23 cellular contexts compared by ENCODE assay signal in genomic region chr18:55346961-55347740, GRCh38.
DNase-seq lines count a peak whose midpoint lies in the region; ATAC-seq, FAIRE-seq and TF ChIP-seq lines count a peak whose summit lies in the region.
"Had no signal": no experiment of that assay in that cellular context is flagged by ENCODE, and none has a peak within 500 bp of the region (broad histone marks: within the 10 kb centered on the region; RNA-seq: fewer than 3 reads in every experiment).

No MANE protein-coding gene starts in this region.

- H3K4me1 ChIP-seq in SK-N-SH (ENCODE audit: control insufficient read depth in 1 of 2, insufficient read depth in 2 of 2, low read depth in 1 of 2, low read length in 1 of 2) (peaks cover 27 to 40% of the 10 kb centered on the region in 2 experiments), psoas muscle (peaks cover 26% of the 10 kb centered on the region)

- WGBS in SK-N-SH (ENCODE audit: low lambda C conversion rate), result 68% methylated on average over 15 of the region's 16 CpGs
- WGBS in psoas muscle, 3 donors, result 69 to 82% (median 76%) methylated on average over 16 of the region's 16 CpGs

- H3K9me3 ChIP-seq in SK-N-SH, result no peaks in the 10 kb centered on the region
- H3K9me3 ChIP-seq in psoas muscle, result no peaks in the 10 kb centered on the region

- H3K36me3 ChIP-seq in SK-N-SH (replicated peaks in 1 of 2; ENCODE audit: control insufficient read depth in 1 of 2, insufficient read depth in 2 of 2, low read length in 1 of 2) (peaks cover 16 to 20% of the 10 kb centered on the region in 2 experiments), psoas muscle (ENCODE audit: insufficient read depth in 1 of 2, low read depth in 1 of 2) (no peaks in the 10 kb centered on the region)

- H2AFZ ChIP-seq in SK-N-SH (ENCODE audit: low read depth), result no peak overlapping the region

- peaks cover 15% of the 10 kb centered on the region; the same call in 1 of the 2 replicates for H3K79me2 ChIP-seq in SK-N-SH (ENCODE audit: insufficient read depth)

- H3K4me2 ChIP-seq in SK-N-SH, result no peak overlapping the region; the same call in 1 of the 2 replicates

- POLR2A ChIA-PET in SK-N-SH (lab: Yijun Ruan, JAX), result no interaction called here

- peak; percentile 27 for DNase-seq in SK-N-SH
- DNase-seq in NCI-H2227 treated with DMSO at 0.1 percent for 48 hours (lab: John Stamatoyannopoulos, UW), result peak; percentile 51
- peak; percentile 36 for DNase-seq in glutamatergic neuron
- DNase-seq in psoas muscle, result no peak
- no peak for DNase-seq in urothelium cell line (ENCODE audit: low spot score)
- no peak for DNase-seq in Calu3
- DNase-seq in DMS153 treated with DMSO at 0.1 percent for 48 hours (lab: John Stamatoyannopoulos, UW; ENCODE audit: unreplicated experiment), result no peak
- DNase-seq: activated CD4-positive, alpha-beta T cell treated with anti-CD3 and anti-CD28 coated beads, Interleukin-2, amount 50 U/mL, for 1 hour; activated naive CD4-positive, alpha-beta T cell treated with anti-CD3 and anti-CD28 coated beads, Interleukin-2, amount 50 U/mL, for 16 hours; central memory CD4-positive, alpha-beta T cell; DMS79; GOT3; Karpas-422; left colon; mesenchymal stem cell; MV-4-11; NCI-H1694; NCI-H2171; stimulated activated naive CD8-positive, alpha-beta T cell treated with anti-CD3 and anti-CD28 coated beads, Interleukin-15, amount 100 ng/mL, for 72 hours had no signal

- H3K36me3 Mint-ChIP-seq in glutamatergic neuron (ENCODE audit: unreplicated experiment) (no peaks in the 10 kb centered on the region), Calu3 (ENCODE audit: insufficient read depth, unreplicated experiment) (no peaks in the 10 kb centered on the region)

- H3K4me3 ChIP-seq in SK-N-SH (ENCODE audit: low read depth in 2 of 2, low read length in 1 of 2) (no peak overlapping the region), psoas muscle (no peak overlapping the region)

- no peak; a peak in 1 of 4 replicates for TF ChIP-seq EP300 in SK-N-SH (IDR thresholded peaks at IDR 0.05; ENCODE audit: borderline replicate concordance in 1 of 2, low read depth in 1 of 2, low read length in 1 of 2)

- no peak; the same call in 2 of the 3 replicates for ATAC-seq in SK-N-SH treated with all-trans-retinoic acid at 6 μM for 48 hours
- peak in 3 of 4 donors; percentile 23 to 39 (median 31) for ATAC-seq in psoas muscle
- ATAC-seq: left colon; stimulated activated naive CD8-positive, alpha-beta T cell treated with anti-CD3 and anti-CD28 coated beads, Interleukin-15, amount 100 ng/mL, for 72 hours had no signal

- H3K4me1 Mint-ChIP-seq in glutamatergic neuron (ENCODE audit: low read depth, unreplicated experiment) (peaks cover 31% of the 10 kb centered on the region), Calu3 (ENCODE audit: low read depth, unreplicated experiment) (no peaks in the 10 kb centered on the region)
- H3K4me1 Mint-ChIP-seq: stimulated activated naive CD8-positive, alpha-beta T cell treated with anti-CD3 and anti-CD28 coated beads, Interleukin-15, amount 100 ng/mL, for 72 hours had no signal

- no peaks in the 10 kb centered on the region for H3K9me2 ChIP-seq in SK-N-SH

- H3K27ac Mint-ChIP-seq in glutamatergic neuron (ENCODE audit: unreplicated experiment) (peak overlapping the region; percentile 65), Calu3 (ENCODE audit: unreplicated experiment) (no peak overlapping the region)
- H3K27ac Mint-ChIP-seq: B cell; stimulated activated naive CD8-positive, alpha-beta T cell treated with anti-CD3 and anti-CD28 coated beads, Interleukin-15, amount 100 ng/mL, for 72 hours; type B pancreatic cell had no signal

- TF ChIP-seq CTCF in SK-N-SH (IDR thresholded peaks at IDR 0.05) (no peak), glutamatergic neuron (IDR thresholded peaks at IDR 0.05; ENCODE audit: partially characterized antibody, unreplicated experiment) (no peak), psoas muscle (IDR thresholded peaks at IDR 0.05) (no peak), Calu3 (IDR thresholded peaks at IDR 0.05; ENCODE audit: unreplicated experiment) (no peak)

- H4K20me1 ChIP-seq in SK-N-SH (ENCODE audit: insufficient read depth), result no peaks in the 10 kb centered on the region

- TF ChIP-seq RAD21 in SK-N-SH (IDR thresholded peaks at IDR 0.05; ENCODE audit: low read length), result peak; percentile 25; the same call in 1 of the 2 replicates

- no peaks in the 10 kb centered on the region for H3K9me3 Mint-ChIP-seq in glutamatergic neuron (ENCODE audit: unreplicated experiment)
- no peaks in the 10 kb centered on the region for H3K9me3 Mint-ChIP-seq in Calu3 (ENCODE audit: low read depth, unreplicated experiment)
- H3K9me3 Mint-ChIP-seq: stimulated activated naive CD8-positive, alpha-beta T cell treated with anti-CD3 and anti-CD28 coated beads, Interleukin-15, amount 100 ng/mL, for 72 hours; type B pancreatic cell had no signal

- intact Hi-C loops in psoas muscle (cut with DNase I), result no loop called here
- intact Hi-C loops in Calu3 (cut with micrococcal nuclease; ENCODE audit: unreplicated experiment), result loop anchor here (10.0 kb wide), 1 partner anchor 508 kb away; no protein-coding TSS in a partner anchor

- H3K27ac ChIP-seq in SK-N-SH (ENCODE audit: low read depth in 2 of 2, low read length in 1 of 2) (peak overlapping the region in 1 of 2 experiments; percentile 92; a peak in 2 of 4 replicates), psoas muscle (no peak overlapping the region)

- no peak overlapping the region for H3K9ac ChIP-seq in SK-N-SH

- peaks cover 29% of the 10 kb centered on the region for H3F3A ChIP-seq in SK-N-SH (replicated peaks; ENCODE audit: insufficient read depth)

- H3K27me3 Mint-ChIP-seq in glutamatergic neuron (ENCODE audit: unreplicated experiment) (peaks cover 3% of the 10 kb centered on the region), Calu3 (ENCODE audit: unreplicated experiment) (no peaks in the 10 kb centered on the region)
- H3K27me3 Mint-ChIP-seq: B cell, type B pancreatic cell had no signal

- H3K27me3 ChIP-seq in SK-N-SH (ENCODE audit: insufficient read depth) (no peaks in the 10 kb centered on the region), psoas muscle (ENCODE audit: insufficient read depth in 3 of 3, low read length in 2 of 3) (no peaks in the 10 kb centered on the region)

- no TSS peak for BruUV-seq in Calu3 (replicated peaks; lab: Mats Ljungman, UMichigan)

- no peak for FAIRE-seq in urothelium cell line (lab: Jason Lieb, UNC)
- FAIRE-seq: HTR-8/SVneo had no signal

- CTCF ChIA-PET in SK-N-SH (lab: Yijun Ruan, JAX), result interaction anchor here (0.7 to 4.3 kb wide), 8 partner anchors 9 to 228 kb away, joined by 3 to 30 read pairs (median 3); no protein-coding TSS in a partner anchor
- CTCF ChIA-PET in Calu3 (lab: Charles Lee), result interaction anchor here (0.8 kb wide), 1 partner anchor 12 kb away, joined by 3 read pairs; no protein-coding TSS in a partner anchor

- H3K4me3 Mint-ChIP-seq in glutamatergic neuron (ENCODE audit: unreplicated experiment) (no peak overlapping the region), Calu3 (ENCODE audit: low read depth, unreplicated experiment) (no peak overlapping the region)
- H3K4me3 Mint-ChIP-seq: B cell; stimulated activated naive CD8-positive, alpha-beta T cell treated with anti-CD3 and anti-CD28 coated beads, Interleukin-15, amount 100 ng/mL, for 72 hours; type B pancreatic cell had no signal

TF ChIP-seq in SK-N-SH, 30 proteins besides CTCF, POLR2A, EP300 and RAD21:
- TF ChIP-seq FOXJ3 (CRISPR knock-in tag; IDR thresholded peaks at IDR 0.05) (0 out of 2 replicates have a peak, but pooled peaks have one; percentile 43), CHD2 (IDR thresholded peaks at IDR 0.05; ENCODE audit: low read length, partially characterized antibody) (no peak)

TF ChIP-seq in SK-N-SH treated with all-trans-retinoic acid at 6 μM for 48 hours, 23 proteins besides CTCF, POLR2A, EP300 and RAD21:
- TF ChIP-seq ESRRG (CRISPR knock-in tag; IDR thresholded peaks at IDR 0.05) (no peak), ZNF565 (CRISPR knock-in tag; conservative IDR thresholded peaks at IDR 0.05; ENCODE audit: low read depth) (no peak), ZC3H10 (CRISPR knock-in tag; IDR thresholded peaks at IDR 0.05) (no peak), RARB (CRISPR knock-in tag; IDR thresholded peaks at IDR 0.05) (no peak), PPARA (CRISPR knock-in tag; IDR thresholded peaks at IDR 0.05; ENCODE audit: borderline replicate concordance) (no peak), SNAI2 (CRISPR knock-in tag; IDR thresholded peaks at IDR 0.05) (no peak), TOX (CRISPR knock-in tag; IDR thresholded peaks at IDR 0.05; ENCODE audit: borderline replicate concordance) (no peak), TSHZ2 (CRISPR knock-in tag; IDR thresholded peaks at IDR 0.05) (no peak)

Comparison
In these comparisons a context has a peak if more than half of its experiments do, and no peak if none do; other contexts are left out.
1. DNase-seq: peak in SK-N-SH (single experiment), NCI-H2227 treated with DMSO at 0.1 percent for 48 hours (single experiment) and glutamatergic neuron (single experiment); none in psoas muscle (0 of 2), urothelium cell line (single experiment), Calu3 (single experiment) and DMS153 treated with DMSO at 0.1 percent for 48 hours (single experiment).